In genomic region chr5:115333164-115333563, GRCh38 we compare ENCODE assay signal across 9 cellular contexts. TPM values are rescaled to one million over a fixed set of nuclear protein-coding genes. Genes with fewer than 3 reads are reported as not detected.
DNase-seq lines count a peak whose midpoint lies in the region; ATAC-seq and TF ChIP-seq lines count a peak whose summit lies in the region.
"Had no signal": no experiment of that assay in that cellular context is flagged by ENCODE, and none has a peak within 500 bp of the region (broad histone marks: within the 10 kb centered on the region; RNA-seq: fewer than 3 reads in every experiment).

No MANE protein-coding gene starts in this region.

- H3K27me3 Mint-ChIP-seq in activated T-cell treated with anti-CD3 and anti-CD28 coated beads, Interleukin-2, amount 50 U/mL, for 72 hours (ENCODE audit: low read depth), result peaks cover 54% of the 10 kb centered on the region
- H3K27me3 Mint-ChIP-seq in activated T-cell treated with anti-CD3 and anti-CD28 coated beads, Interleukin-2, amount 50 U/mL, for 24 hours, result peaks cover 31% of the 10 kb centered on the region

- peaks cover 0 to 2% of the 10 kb centered on the region in 2 donors for H3K36me3 Mint-ChIP-seq in activated T-cell treated with anti-CD3 and anti-CD28 coated beads, Interleukin-2, amount 50 U/mL, for 72 hours (ENCODE audit: insufficient read depth in 2 of 2)
- no peaks in the 10 kb centered on the region for H3K36me3 Mint-ChIP-seq in activated T-cell treated with anti-CD3 and anti-CD28 coated beads, Interleukin-2, amount 50 U/mL, for 24 hours (ENCODE audit: low read depth)

- no peaks in the 10 kb centered on the region for H3K9me3 Mint-ChIP-seq in activated T-cell treated with anti-CD3 and anti-CD28 coated beads, Interleukin-2, amount 50 U/mL, for 72 hours
- H3K9me3 Mint-ChIP-seq in activated T-cell treated with anti-CD3 and anti-CD28 coated beads, Interleukin-2, amount 50 U/mL, for 24 hours, result no peaks in the 10 kb centered on the region

- H3K4me3 Mint-ChIP-seq in activated T-cell treated with anti-CD3 and anti-CD28 coated beads, Interleukin-2, amount 50 U/mL, for 72 hours, result no peak overlapping the region
- H3K4me3 Mint-ChIP-seq in activated T-cell treated with anti-CD3 and anti-CD28 coated beads, Interleukin-2, amount 50 U/mL, for 24 hours, result no peak overlapping the region

- peaks cover 16% of the 10 kb centered on the region for H3K4me1 Mint-ChIP-seq in activated T-cell treated with anti-CD3 and anti-CD28 coated beads, Interleukin-2, amount 50 U/mL, for 72 hours (ENCODE audit: low read depth)
- H3K4me1 Mint-ChIP-seq in activated T-cell treated with anti-CD3 and anti-CD28 coated beads, Interleukin-2, amount 50 U/mL, for 24 hours (ENCODE audit: low read depth), result peaks cover 17% of the 10 kb centered on the region

- in situ Hi-C loops in HAP-1 (cut with MboI; ENCODE audit: low sequenced_read_pairs), result no loop called here
- in situ Hi-C loops in brain microvascular endothelial cell (cut with HindIII; ENCODE audit: low pct_ligation_motif_present, low sequenced_read_pairs), result no loop called here

- peak; percentile 92 to 96 for ATAC-seq in activated T-cell treated with anti-CD3 and anti-CD28 coated beads, Interleukin-2, amount 50 U/mL, for 72 hours (replicated peaks in 1 of 2)

- no peak overlapping the region for H3K27ac Mint-ChIP-seq in activated T-cell treated with anti-CD3 and anti-CD28 coated beads, Interleukin-2, amount 50 U/mL, for 72 hours
- H3K27ac Mint-ChIP-seq in activated T-cell treated with anti-CD3 and anti-CD28 coated beads, Interleukin-2, amount 50 U/mL, for 24 hours, result no peak overlapping the region

- H3K27ac ChIP-seq in temporal lobe (ENCODE audit: low read depth, low read length), result peak overlapping the region; percentile 65
- no peak overlapping the region for H3K27ac ChIP-seq in brain microvascular endothelial cell
- H3K27ac ChIP-seq: skin epidermis had no signal

- H3K27me3 ChIP-seq in HAP-1 (ENCODE audit: low read depth) (no peaks in the 10 kb centered on the region; the same call in 1 of the 2 replicates), brain microvascular endothelial cell (replicated peaks) (no peaks in the 10 kb centered on the region)

- no peaks in the 10 kb centered on the region for H3K9me3 ChIP-seq in HAP-1

- H3K36me3 ChIP-seq in HAP-1 (replicated peaks), result no peaks in the 10 kb centered on the region
- no peaks in the 10 kb centered on the region for H3K36me3 ChIP-seq in brain microvascular endothelial cell (replicated peaks)

- H3K4me3 ChIP-seq in HAP-1 (no peak overlapping the region), brain microvascular endothelial cell (ENCODE audit: low read depth, low read length) (no peak overlapping the region)
- H3K4me3 ChIP-seq: skin epidermis had no signal

- peaks cover 17% of the 10 kb centered on the region for H3K4me1 ChIP-seq in HAP-1

- DNase-seq in activated T-cell treated with anti-CD3 and anti-CD28 coated beads, Interleukin-2, amount 50 U/mL, for 72 hours, result peak; percentile 6 to 25
- no peak for DNase-seq in activated T-cell treated with anti-CD3 and anti-CD28 coated beads, Interleukin-2, amount 50 U/mL, for 24 hours
- DNase-seq in NCI-H69 (lab: John Stamatoyannopoulos, UW), result peak; percentile 61
- DNase-seq in brain pericyte (ENCODE audit: low read depth, low spot score), result peak; percentile 82
- DNase-seq in NCI-H2171 (lab: John Stamatoyannopoulos, UW), result no peak
- no peak for DNase-seq in HAP-1 (ENCODE audit: low spot score in 2 of 2)
- no peak for DNase-seq in brain microvascular endothelial cell

- TF ChIP-seq CTCF in brain microvascular endothelial cell (IDR thresholded peaks at IDR 0.05; ENCODE audit: low read depth, low read length, missing control alignments), result no peak

RNA-seq across cellular contexts. Expression of gene CCDC112, which starts 36.7 kb away (rescaled TPM):
- total RNA-seq in activated T-cell treated with anti-CD3 and anti-CD28 coated beads, Interleukin-2, amount 50 U/mL, for 72 hours, result 1 to 10 TPM; 1.9 to 2.1 TPM
- total RNA-seq in temporal lobe, result 69.8 TPM

Comparison
In these comparisons a context has a peak if more than half of its experiments do, and no peak if none do; other contexts are left out.
1. DNase-seq: peak in activated T-cell treated with anti-CD3 and anti-CD28 coated beads, Interleukin-2, amount 50 U/mL, for 72 hours (2 of 2), NCI-H69 (single experiment) and brain pericyte (single experiment); none in activated T-cell treated with anti-CD3 and anti-CD28 coated beads, Interleukin-2, amount 50 U/mL, for 24 hours (single experiment), NCI-H2171 (single experiment), HAP-1 (0 of 2) and brain microvascular endothelial cell (single experiment).
2. RNA of gene CCDC112, which starts 36.7 kb away (total RNA-seq): 69.8 TPM in temporal lobe (single experiment); 1.9 to 2.1 TPM in activated T-cell treated with anti-CD3 and anti-CD28 coated beads, Interleukin-2, amount 50 U/mL, for 72 hours; every median in the first group is over 10 times any median in the second.